1 cellular context compared by ENCODE assay signal in the genomic region with DNA sequence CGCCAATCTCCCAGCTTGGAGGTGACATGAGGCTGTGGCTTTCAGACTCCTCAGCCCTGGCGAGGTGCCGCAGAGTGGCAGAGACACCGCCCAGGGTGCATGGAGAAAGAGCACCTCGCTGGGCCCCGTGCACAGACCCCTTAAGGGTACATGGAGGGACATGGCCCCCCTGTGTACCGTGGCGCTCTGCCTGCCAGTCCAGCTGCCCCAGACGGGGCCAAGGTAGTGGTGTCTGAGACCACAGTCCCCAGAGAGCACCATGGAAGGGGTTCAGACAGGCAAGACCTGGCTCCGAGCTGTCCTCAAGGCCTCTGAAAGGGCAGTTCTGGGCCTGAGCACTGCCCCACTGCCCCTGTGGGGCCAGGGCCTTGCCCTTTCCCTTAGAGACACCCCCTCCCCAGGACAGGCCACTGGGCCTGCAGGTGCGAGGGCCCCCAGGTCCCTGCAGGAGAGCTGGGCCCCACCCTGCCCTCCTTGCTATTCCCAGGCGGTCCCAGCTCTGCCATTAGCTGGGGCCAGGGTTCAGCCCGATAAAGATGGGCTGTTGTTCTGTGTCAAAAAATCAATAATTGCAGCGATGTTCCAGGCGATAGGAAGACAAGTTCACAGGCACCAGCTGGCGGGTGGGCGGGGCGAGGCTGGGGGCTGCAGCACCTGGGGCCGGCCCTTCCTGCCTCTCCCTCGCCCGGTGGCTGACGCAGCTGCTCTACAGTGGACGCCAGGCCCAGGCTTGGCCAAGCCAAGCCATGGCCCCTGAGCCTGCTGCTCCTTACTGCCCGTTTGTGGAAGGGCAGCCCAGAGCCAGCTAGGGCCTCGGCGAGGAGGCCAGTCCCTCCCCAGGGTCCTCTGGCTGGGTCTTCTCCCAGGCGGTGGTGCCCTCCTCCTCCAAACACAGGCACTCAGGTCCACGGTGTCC.
TF ChIP-seq lines count a peak whose summit lies in the region.

No MANE protein-coding gene starts in this region.

TF ChIP-seq in HepG2, 621 proteins besides CTCF, POLR2A, EP300 and RAD21 (continued from another document and continues in another):
- TF ChIP-seq, protein P1, sequence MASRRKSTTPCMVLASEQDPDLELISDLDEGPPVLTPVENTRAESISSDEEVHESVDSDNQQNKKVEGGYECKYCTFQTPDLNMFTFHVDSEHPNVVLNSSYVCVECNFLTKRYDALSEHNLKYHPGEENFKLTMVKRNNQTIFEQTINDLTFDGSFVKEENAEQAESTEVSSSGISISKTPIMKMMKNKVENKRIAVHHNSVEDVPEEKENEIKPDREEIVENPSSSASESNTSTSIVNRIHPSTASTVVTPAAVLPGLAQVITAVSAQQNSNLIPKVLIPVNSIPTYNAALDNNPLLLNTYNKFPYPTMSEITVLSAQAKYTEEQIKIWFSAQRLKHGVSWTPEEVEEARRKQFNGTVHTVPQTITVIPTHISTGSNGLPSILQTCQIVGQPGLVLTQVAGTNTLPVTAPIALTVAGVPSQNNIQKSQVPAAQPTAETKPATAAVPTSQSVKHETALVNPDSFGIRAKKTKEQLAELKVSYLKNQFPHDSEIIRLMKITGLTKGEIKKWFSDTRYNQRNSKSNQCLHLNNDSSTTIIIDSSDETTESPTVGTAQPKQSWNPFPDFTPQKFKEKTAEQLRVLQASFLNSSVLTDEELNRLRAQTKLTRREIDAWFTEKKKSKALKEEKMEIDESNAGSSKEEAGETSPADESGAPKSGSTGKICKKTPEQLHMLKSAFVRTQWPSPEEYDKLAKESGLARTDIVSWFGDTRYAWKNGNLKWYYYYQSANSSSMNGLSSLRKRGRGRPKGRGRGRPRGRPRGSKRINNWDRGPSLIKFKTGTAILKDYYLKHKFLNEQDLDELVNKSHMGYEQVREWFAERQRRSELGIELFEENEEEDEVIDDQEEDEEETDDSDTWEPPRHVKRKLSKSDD (CRISPR knock-in tag; IDR thresholded peaks at IDR 0.05; ENCODE audit: low read depth): peak; percentile 74; the same call in 1 of the 2 replicates
- peak; percentile 86 for TF ChIP-seq HMG20B (CRISPR knock-in tag; conservative IDR thresholded peaks at IDR 0.05)
- TF ChIP-seq, protein P2, sequence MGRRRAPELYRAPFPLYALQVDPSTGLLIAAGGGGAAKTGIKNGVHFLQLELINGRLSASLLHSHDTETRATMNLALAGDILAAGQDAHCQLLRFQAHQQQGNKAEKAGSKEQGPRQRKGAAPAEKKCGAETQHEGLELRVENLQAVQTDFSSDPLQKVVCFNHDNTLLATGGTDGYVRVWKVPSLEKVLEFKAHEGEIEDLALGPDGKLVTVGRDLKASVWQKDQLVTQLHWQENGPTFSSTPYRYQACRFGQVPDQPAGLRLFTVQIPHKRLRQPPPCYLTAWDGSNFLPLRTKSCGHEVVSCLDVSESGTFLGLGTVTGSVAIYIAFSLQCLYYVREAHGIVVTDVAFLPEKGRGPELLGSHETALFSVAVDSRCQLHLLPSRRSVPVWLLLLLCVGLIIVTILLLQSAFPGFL (CRISPR knock-in tag; IDR thresholded peaks at IDR 0.05): no peak
- no peak for TF ChIP-seq GPN1 (CRISPR knock-in tag; IDR thresholded peaks at IDR 0.05; ENCODE audit: borderline replicate concordance)
- peak; percentile 93 for TF ChIP-seq ZFX (CRISPR knock-in tag; IDR thresholded peaks at IDR 0.05; ENCODE audit: low read depth)
- TF ChIP-seq HDAC2 (CRISPR knock-in tag; IDR thresholded peaks at IDR 0.05): peak; percentile 98
- peak; percentile 79; the same call in 1 of the 2 replicates for TF ChIP-seq ZNF225 (CRISPR knock-in tag; IDR thresholded peaks at IDR 0.05)
- TF ChIP-seq ATF7-NPFF (CRISPR knock-in tag; IDR thresholded peaks at IDR 0.05; ENCODE audit: low read depth): peak; percentile 71
- TF ChIP-seq ZBTB38 (CRISPR knock-in tag; IDR thresholded peaks at IDR 0.05): peak; percentile 94
- TF ChIP-seq, protein P3, sequence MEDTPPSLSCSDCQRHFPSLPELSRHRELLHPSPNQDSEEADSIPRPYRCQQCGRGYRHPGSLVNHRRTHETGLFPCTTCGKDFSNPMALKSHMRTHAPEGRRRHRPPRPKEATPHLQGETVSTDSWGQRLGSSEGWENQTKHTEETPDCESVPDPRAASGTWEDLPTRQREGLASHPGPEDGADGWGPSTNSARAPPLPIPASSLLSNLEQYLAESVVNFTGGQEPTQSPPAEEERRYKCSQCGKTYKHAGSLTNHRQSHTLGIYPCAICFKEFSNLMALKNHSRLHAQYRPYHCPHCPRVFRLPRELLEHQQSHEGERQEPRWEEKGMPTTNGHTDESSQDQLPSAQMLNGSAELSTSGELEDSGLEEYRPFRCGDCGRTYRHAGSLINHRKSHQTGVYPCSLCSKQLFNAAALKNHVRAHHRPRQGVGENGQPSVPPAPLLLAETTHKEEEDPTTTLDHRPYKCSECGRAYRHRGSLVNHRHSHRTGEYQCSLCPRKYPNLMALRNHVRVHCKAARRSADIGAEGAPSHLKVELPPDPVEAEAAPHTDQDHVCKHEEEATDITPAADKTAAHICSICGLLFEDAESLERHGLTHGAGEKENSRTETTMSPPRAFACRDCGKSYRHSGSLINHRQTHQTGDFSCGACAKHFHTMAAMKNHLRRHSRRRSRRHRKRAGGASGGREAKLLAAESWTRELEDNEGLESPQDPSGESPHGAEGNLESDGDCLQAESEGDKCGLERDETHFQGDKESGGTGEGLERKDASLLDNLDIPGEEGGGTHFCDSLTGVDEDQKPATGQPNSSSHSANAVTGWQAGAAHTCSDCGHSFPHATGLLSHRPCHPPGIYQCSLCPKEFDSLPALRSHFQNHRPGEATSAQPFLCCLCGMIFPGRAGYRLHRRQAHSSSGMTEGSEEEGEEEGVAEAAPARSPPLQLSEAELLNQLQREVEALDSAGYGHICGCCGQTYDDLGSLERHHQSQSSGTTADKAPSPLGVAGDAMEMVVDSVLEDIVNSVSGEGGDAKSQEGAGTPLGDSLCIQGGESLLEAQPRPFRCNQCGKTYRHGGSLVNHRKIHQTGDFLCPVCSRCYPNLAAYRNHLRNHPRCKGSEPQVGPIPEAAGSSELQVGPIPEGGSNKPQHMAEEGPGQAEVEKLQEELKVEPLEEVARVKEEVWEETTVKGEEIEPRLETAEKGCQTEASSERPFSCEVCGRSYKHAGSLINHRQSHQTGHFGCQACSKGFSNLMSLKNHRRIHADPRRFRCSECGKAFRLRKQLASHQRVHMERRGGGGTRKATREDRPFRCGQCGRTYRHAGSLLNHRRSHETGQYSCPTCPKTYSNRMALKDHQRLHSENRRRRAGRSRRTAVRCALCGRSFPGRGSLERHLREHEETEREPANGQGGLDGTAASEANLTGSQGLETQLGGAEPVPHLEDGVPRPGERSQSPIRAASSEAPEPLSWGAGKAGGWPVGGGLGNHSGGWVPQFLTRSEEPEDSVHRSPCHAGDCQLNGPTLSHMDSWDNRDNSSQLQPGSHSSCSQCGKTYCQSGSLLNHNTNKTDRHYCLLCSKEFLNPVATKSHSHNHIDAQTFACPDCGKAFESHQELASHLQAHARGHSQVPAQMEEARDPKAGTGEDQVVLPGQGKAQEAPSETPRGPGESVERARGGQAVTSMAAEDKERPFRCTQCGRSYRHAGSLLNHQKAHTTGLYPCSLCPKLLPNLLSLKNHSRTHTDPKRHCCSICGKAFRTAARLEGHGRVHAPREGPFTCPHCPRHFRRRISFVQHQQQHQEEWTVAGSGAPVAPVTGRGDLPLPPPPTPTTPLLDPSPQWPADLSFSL (CRISPR knock-in tag; IDR thresholded peaks at IDR 0.05): no peak
- TF ChIP-seq NFE2L1 (CRISPR knock-in tag; IDR thresholded peaks at IDR 0.05; ENCODE audit: borderline replicate concordance): peak; percentile 69; the same call in 1 of the 2 replicates
- TF ChIP-seq, protein P4, sequence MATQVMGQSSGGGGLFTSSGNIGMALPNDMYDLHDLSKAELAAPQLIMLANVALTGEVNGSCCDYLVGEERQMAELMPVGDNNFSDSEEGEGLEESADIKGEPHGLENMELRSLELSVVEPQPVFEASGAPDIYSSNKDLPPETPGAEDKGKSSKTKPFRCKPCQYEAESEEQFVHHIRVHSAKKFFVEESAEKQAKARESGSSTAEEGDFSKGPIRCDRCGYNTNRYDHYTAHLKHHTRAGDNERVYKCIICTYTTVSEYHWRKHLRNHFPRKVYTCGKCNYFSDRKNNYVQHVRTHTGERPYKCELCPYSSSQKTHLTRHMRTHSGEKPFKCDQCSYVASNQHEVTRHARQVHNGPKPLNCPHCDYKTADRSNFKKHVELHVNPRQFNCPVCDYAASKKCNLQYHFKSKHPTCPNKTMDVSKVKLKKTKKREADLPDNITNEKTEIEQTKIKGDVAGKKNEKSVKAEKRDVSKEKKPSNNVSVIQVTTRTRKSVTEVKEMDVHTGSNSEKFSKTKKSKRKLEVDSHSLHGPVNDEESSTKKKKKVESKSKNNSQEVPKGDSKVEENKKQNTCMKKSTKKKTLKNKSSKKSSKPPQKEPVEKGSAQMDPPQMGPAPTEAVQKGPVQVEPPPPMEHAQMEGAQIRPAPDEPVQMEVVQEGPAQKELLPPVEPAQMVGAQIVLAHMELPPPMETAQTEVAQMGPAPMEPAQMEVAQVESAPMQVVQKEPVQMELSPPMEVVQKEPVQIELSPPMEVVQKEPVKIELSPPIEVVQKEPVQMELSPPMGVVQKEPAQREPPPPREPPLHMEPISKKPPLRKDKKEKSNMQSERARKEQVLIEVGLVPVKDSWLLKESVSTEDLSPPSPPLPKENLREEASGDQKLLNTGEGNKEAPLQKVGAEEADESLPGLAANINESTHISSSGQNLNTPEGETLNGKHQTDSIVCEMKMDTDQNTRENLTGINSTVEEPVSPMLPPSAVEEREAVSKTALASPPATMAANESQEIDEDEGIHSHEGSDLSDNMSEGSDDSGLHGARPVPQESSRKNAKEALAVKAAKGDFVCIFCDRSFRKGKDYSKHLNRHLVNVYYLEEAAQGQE (IDR thresholded peaks at IDR 0.05; ENCODE audit: borderline replicate concordance in 1 of 2, low read depth in 1 of 2, low read length in 2 of 2): peak in 1 of 2 experiments; percentile 65; a peak in 2 of 4 replicates
- TF ChIP-seq MED1 (CRISPR knock-in tag; IDR thresholded peaks at IDR 0.05): peak; percentile 96
- TF ChIP-seq ZNF138 (CRISPR knock-in tag; IDR thresholded peaks at IDR 0.05; ENCODE audit: low read depth): peak; percentile 18; the same call in 1 of the 2 replicates
- peak; percentile 89; the same call in 1 of the 2 replicates for TF ChIP-seq ZSCAN12 (CRISPR knock-in tag; IDR thresholded peaks at IDR 0.05)
- no peak; the same call in 1 of the 2 replicates for TF ChIP-seq ZSCAN21 (CRISPR knock-in tag; IDR thresholded peaks at IDR 0.05; ENCODE audit: borderline replicate concordance)
- no peak for TF ChIP-seq HDAC6 (IDR thresholded peaks at IDR 0.05; ENCODE audit: low read depth, low read length)
- TF ChIP-seq, protein P5, sequence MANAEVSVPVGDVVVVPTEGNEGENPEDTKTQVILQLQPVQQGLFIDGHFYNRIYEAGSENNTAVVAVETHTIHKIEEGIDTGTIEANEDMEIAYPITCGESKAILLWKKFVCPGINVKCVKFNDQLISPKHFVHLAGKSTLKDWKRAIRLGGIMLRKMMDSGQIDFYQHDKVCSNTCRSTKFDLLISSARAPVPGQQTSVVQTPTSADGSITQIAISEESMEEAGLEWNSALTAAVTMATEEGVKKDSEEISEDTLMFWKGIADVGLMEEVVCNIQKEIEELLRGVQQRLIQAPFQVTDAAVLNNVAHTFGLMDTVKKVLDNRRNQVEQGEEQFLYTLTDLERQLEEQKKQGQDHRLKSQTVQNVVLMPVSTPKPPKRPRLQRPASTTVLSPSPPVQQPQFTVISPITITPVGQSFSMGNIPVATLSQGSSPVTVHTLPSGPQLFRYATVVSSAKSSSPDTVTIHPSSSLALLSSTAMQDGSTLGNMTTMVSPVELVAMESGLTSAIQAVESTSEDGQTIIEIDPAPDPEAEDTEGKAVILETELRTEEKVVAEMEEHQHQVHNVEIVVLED (CRISPR knock-in tag; IDR thresholded peaks at IDR 0.05; ENCODE audit: borderline replicate concordance): peak; percentile 56; the same call in 1 of the 2 replicates
- TF ChIP-seq NCOA2 (CRISPR knock-in tag; IDR thresholded peaks at IDR 0.05): peak; percentile 88
- TF ChIP-seq ZZZ3 (CRISPR knock-in tag; IDR thresholded peaks at IDR 0.05; ENCODE audit: borderline replicate concordance): peak; percentile 21; the same call in 1 of the 2 replicates
- TF ChIP-seq, protein P6, sequence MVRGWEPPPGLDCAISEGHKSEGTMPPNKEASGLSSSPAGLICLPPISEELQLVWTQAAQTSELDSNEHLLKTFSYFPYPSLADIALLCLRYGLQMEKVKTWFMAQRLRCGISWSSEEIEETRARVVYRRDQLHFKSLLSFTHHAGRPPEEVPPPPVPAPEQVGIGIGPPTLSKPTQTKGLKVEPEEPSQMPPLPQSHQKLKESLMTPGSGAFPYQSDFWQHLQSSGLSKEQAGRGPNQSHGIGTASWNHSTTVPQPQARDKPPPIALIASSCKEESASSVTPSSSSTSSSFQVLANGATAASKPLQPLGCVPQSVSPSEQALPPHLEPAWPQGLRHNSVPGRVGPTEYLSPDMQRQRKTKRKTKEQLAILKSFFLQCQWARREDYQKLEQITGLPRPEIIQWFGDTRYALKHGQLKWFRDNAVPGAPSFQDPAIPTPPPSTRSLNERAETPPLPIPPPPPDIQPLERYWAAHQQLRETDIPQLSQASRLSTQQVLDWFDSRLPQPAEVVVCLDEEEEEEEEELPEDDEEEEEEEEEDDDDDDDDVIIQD (CRISPR knock-in tag; IDR thresholded peaks at IDR 0.05; ENCODE audit: low read depth): peak; percentile 72
- TF ChIP-seq ZNF124 (CRISPR knock-in tag; IDR thresholded peaks at IDR 0.05): 0 out of 2 replicates have a peak, but pooled peaks have one; percentile 91
- peak; percentile 79; the same call in 1 of the 2 replicates for TF ChIP-seq GTF3A (CRISPR knock-in tag; conservative IDR thresholded peaks at IDR 0.05)
- peak; percentile 91 for TF ChIP-seq KDM1A (CRISPR knock-in tag; IDR thresholded peaks at IDR 0.05)
- TF ChIP-seq HIVEP1 (CRISPR knock-in tag; IDR thresholded peaks at IDR 0.05): peak; percentile 74; the same call in 1 of the 2 replicates
- peak; percentile 94 for TF ChIP-seq ZNF296 (CRISPR knock-in tag; conservative IDR thresholded peaks at IDR 0.05)
- TF ChIP-seq, protein P7, sequence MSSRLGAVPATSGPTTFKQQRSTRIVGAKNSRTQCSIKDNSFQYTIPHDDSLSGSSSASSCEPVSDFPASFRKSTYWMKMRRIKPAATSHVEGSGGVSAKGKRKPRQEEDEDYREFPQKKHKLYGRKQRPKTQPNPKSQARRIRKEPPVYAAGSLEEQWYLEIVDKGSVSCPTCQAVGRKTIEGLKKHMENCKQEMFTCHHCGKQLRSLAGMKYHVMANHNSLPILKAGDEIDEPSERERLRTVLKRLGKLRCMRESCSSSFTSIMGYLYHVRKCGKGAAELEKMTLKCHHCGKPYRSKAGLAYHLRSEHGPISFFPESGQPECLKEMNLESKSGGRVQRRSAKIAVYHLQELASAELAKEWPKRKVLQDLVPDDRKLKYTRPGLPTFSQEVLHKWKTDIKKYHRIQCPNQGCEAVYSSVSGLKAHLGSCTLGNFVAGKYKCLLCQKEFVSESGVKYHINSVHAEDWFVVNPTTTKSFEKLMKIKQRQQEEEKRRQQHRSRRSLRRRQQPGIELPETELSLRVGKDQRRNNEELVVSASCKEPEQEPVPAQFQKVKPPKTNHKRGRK (CRISPR knock-in tag; IDR thresholded peaks at IDR 0.05): no peak
- no peak for TF ChIP-seq ATF7 (IDR thresholded peaks at IDR 0.05)
- no peak; the same call in 1 of the 2 replicates for TF ChIP-seq ATF7 (CRISPR knock-in tag; IDR thresholded peaks at IDR 0.05)
- TF ChIP-seq ZNF598 (CRISPR knock-in tag; IDR thresholded peaks at IDR 0.05; ENCODE audit: borderline replicate concordance): 0 out of 2 replicates have a peak, but pooled peaks have one; percentile 1
- TF ChIP-seq, protein P8, sequence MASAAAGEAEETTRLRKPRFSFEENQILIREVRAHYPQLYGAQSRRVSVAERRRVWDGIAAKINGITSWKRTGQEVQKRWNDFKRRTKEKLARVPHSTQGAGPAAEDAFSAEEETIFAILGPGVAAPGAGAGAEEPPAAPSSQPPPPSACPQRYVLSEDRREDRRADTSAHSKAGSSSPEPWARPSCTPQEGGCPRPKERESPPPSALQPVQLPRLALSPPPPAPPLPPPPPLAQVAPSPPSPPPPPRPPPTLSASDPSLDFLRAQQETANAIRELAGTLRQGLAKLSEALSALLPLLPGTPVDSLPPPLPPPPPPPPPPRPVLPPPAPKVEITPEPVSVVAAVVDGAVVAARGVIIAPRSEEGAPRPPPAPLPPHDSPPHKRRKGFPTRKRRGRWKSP (CRISPR knock-in tag; IDR thresholded peaks at IDR 0.05): 0 out of 2 replicates have a peak, but pooled peaks have one; percentile 67
